Comparison of ENCODE assay signal across 15 cellular contexts in genomic region chr9:122180633-122181032, GRCh38. TPM values are rescaled to one million over a fixed set of nuclear protein-coding genes. Genes with fewer than 3 reads are reported as not detected.
DNase-seq lines count a peak whose midpoint lies in the region; ATAC-seq, FAIRE-seq and TF ChIP-seq lines count a peak whose summit lies in the region.
"Had no signal": no experiment of that assay in that cellular context is flagged by ENCODE, and none has a peak within 500 bp of the region (broad histone marks: within the 10 kb centered on the region; RNA-seq: fewer than 3 reads in every experiment).

No MANE protein-coding gene starts in this region.

- no peak for FAIRE-seq in D721Med (lab: Jason Lieb, UNC)
- FAIRE-seq: TTC549 had no signal

- TF ChIP-seq CTCF in D721Med (IDR thresholded peaks at IDR 0.05; ENCODE audit: insufficient read depth, missing control alignments) = no peak

- H3K4me3 Mint-ChIP-seq in activated CD4-positive, alpha-beta T cell treated with anti-CD3 and anti-CD28 coated beads, Interleukin-2, amount 10 ng/mL, durations not matched to agents 24 days and 14 days = no peak overlapping the region
- H3K4me3 Mint-ChIP-seq: naive B cell had no signal

- H3K27me3 Mint-ChIP-seq in activated CD4-positive, alpha-beta T cell treated with anti-CD3 and anti-CD28 coated beads, Interleukin-2, amount 10 ng/mL, durations not matched to agents 24 days and 14 days = peaks cover 11% of the 10 kb centered on the region

- intact Hi-C loops in activated CD4-positive, alpha-beta T cell treated with anti-CD3 and anti-CD28 coated beads, Interleukin-2, amount 10 ng/mL, durations not matched to agents 24 days and 14 days (cut with micrococcal nuclease) = no loop called here

- no peak overlapping the region for H3K27ac Mint-ChIP-seq in activated CD4-positive, alpha-beta T cell treated with anti-CD3 and anti-CD28 coated beads, Interleukin-2, amount 10 ng/mL, durations not matched to agents 24 days and 14 days

- DNase-seq in A172 (ENCODE audit: low spot score) (peak; percentile 93), HCEC 1CT (peak; percentile 80), RPMI7951 (ENCODE audit: low read depth) (peak; percentile 78), D721Med (ENCODE audit: insufficient read length, low spot score) (no peak)
- no peak for DNase-seq in activated CD4-positive, alpha-beta T cell treated with anti-CD3 and anti-CD28 coated beads, Interleukin-2, amount 10 ng/mL, durations not matched to agents 24 days and 14 days
- DNase-seq: activated gamma-delta T cell treated with Interleukin-2 at 50 U/mL for 16 hours, C1 segment of cervical spinal cord, MM.1S, naive B cell, upper lobe of right lung had no signal

- H3K4me1 Mint-ChIP-seq in activated CD4-positive, alpha-beta T cell treated with anti-CD3 and anti-CD28 coated beads, Interleukin-2, amount 10 ng/mL, durations not matched to agents 24 days and 14 days = no peaks in the 10 kb centered on the region
- H3K4me1 Mint-ChIP-seq: naive B cell had no signal

- no peaks in the 10 kb centered on the region for H3K36me3 Mint-ChIP-seq in activated CD4-positive, alpha-beta T cell treated with anti-CD3 and anti-CD28 coated beads, Interleukin-2, amount 10 ng/mL, durations not matched to agents 24 days and 14 days (ENCODE audit: low read depth)
- H3K36me3 Mint-ChIP-seq: naive B cell had no signal

- no peaks in the 10 kb centered on the region for H3K9me3 Mint-ChIP-seq in activated CD4-positive, alpha-beta T cell treated with anti-CD3 and anti-CD28 coated beads, Interleukin-2, amount 10 ng/mL, durations not matched to agents 24 days and 14 days
- H3K9me3 Mint-ChIP-seq: naive B cell had no signal

- ATAC-seq in esophagus mucosa (peak; percentile 32), HG02885 (IDR thresholded peaks at IDR 0.05; ENCODE audit: poor library complexity, unreplicated experiment) (no peak), GM19324 (IDR thresholded peaks at IDR 0.05; ENCODE audit: low FRiP score, unreplicated experiment) (no peak)
- ATAC-seq: gastroesophageal sphincter, upper lobe of right lung had no signal

RNA-seq across cellular contexts. Expression of gene MORN5, which starts 20.9 kb away (rescaled TPM):
- total RNA-seq in A172 (2014; rRNA removed; shearing (Covaris generic)) = not detected in 2 replicates
- not detected in 2 replicates for total RNA-seq in RPMI7951 (2014; rRNA removed; shearing (Covaris generic))
- not detected for total RNA-seq in esophagus mucosa
- total RNA-seq in activated CD4-positive, alpha-beta T cell treated with anti-CD3 and anti-CD28 coated beads, Interleukin-2, amount 10 ng/mL, durations not matched to agents 24 days and 14 days = not detected in 2 replicates
- total RNA-seq: upper lobe of right lung had no signal

RNA-seq across cellular contexts. Expression of gene NDUFA8, which starts 21.1 kb away (rescaled TPM):
- total RNA-seq in A172 (2014; rRNA removed; shearing (Covaris generic)) = 144 and 168 TPM in 2 replicates
- total RNA-seq in RPMI7951 (2014; rRNA removed; shearing (Covaris generic)) = 30.6 and 40.1 TPM in 2 replicates
- 52.5 TPM for total RNA-seq in esophagus mucosa
- 50.4 and 51.9 TPM in 2 replicates for total RNA-seq in activated CD4-positive, alpha-beta T cell treated with anti-CD3 and anti-CD28 coated beads, Interleukin-2, amount 10 ng/mL, durations not matched to agents 24 days and 14 days

RNA-seq across cellular contexts. Expression of gene LHX6, which starts 48.1 kb away (rescaled TPM):
- total RNA-seq in A172 (2014; rRNA removed; shearing (Covaris generic)) = 2.2 and 2.5 TPM in 2 replicates
- total RNA-seq in RPMI7951 (2014; rRNA removed; shearing (Covaris generic)) = under 0.01 and 0.12 TPM in 2 replicates
- total RNA-seq in esophagus mucosa = 1.3 TPM
- not detected in 2 replicates for total RNA-seq in activated CD4-positive, alpha-beta T cell treated with anti-CD3 and anti-CD28 coated beads, Interleukin-2, amount 10 ng/mL, durations not matched to agents 24 days and 14 days

Comparison
In these comparisons a context has a peak if more than half of its experiments do, and no peak if none do; other contexts are left out.
1. DNase-seq: peak in A172 (single experiment), HCEC 1CT (single experiment) and RPMI7951 (single experiment); none in D721Med (single experiment) and activated CD4-positive, alpha-beta T cell treated with anti-CD3 and anti-CD28 coated beads, Interleukin-2, amount 10 ng/mL, durations not matched to agents 24 days and 14 days (single experiment).